In genomic region chr2:69452687-69453086, GRCh38 we compare ENCODE assay signal across 23 cellular contexts. TPM values are rescaled to one million over a fixed set of nuclear protein-coding genes. Genes with fewer than 3 reads are reported as not detected.
DNase-seq lines count a peak whose midpoint lies in the region; ATAC-seq, FAIRE-seq and TF ChIP-seq lines count a peak whose summit lies in the region.
"Had no signal": no experiment of that assay in that cellular context is flagged by ENCODE, and none has a peak within 500 bp of the region (broad histone marks: within the 10 kb centered on the region; RNA-seq: fewer than 3 reads in every experiment).

No MANE protein-coding gene starts in this region.

- 85% methylated on average over 3 of the region's 3 CpGs for WGBS in HepG2 (ENCODE audit: low lambda C conversion rate)
- 88% methylated on average over 1 of the region's 3 CpGs for WGBS in right lobe of liver (ENCODE audit: insufficient coverage, low coverage, low lambda C conversion rate, missing lambda C conversion rate)
- 94% methylated on average over 3 of the region's 3 CpGs; no CpG with 5 or more reads in 1 of the 2 experiments for WGBS in H1 (ENCODE audit: extremely low coverage in 1 of 2, insufficient coverage in 1 of 2, insufficient read length in 1 of 2, insufficient replicate concordance in 2 of 2, low coverage in 1 of 2, low lambda C conversion rate in 2 of 2, missing lambda C conversion rate in 1 of 2), 2 experiments
- WGBS in gastroesophageal sphincter (ENCODE audit: low coverage in 1 of 2), 2 donors, result 81 to 95% methylated on average over 3 of the region's 3 CpGs

- TF ChIP-seq POLR2A in HepG2 (IDR thresholded peaks at IDR 0.05; ENCODE audit: insufficient read depth in 1 of 2, low read depth in 2 of 2, low read length in 2 of 2) (no peak), right lobe of liver (IDR thresholded peaks at IDR 0.05) (no peak), H1 (IDR thresholded peaks at IDR 0.05; ENCODE audit: control extremely low read depth in 1 of 2, low read depth in 2 of 2, low read length in 2 of 2) (no peak), gastroesophageal sphincter (IDR thresholded peaks at IDR 0.05) (no peak)

- CTCF ChIA-PET in HepG2 (lab: Yijun Ruan, JAX; ENCODE audit: low intra/inter-chr PET ratio, low total read pairs) (no interaction called here), H1 (lab: Charles Lee; ENCODE audit: partially characterized antibody) (interaction anchor here (1.2 kb wide), 1 partner anchor 77 kb away, joined by 4 read pairs; no protein-coding TSS in a partner anchor)

- peak overlapping the region; percentile 98 for H2BK12ac ChIP-seq in H1 (ENCODE audit: low read depth, low read length)

- H3K27me3 ChIP-seq in HepG2 (ENCODE audit: control insufficient read depth in 1 of 2, insufficient read depth in 2 of 2, low read length in 2 of 2) (no peaks in the 10 kb centered on the region), right lobe of liver (no peaks in the 10 kb centered on the region), H1 (replicated peaks in 1 of 4; ENCODE audit: control insufficient read depth in 3 of 4, extremely low read depth in 1 of 4, insufficient read depth in 3 of 4, low read length in 3 of 4) (no peaks in the 10 kb centered on the region), gastroesophageal sphincter (no peaks in the 10 kb centered on the region)
- H3K27me3 ChIP-seq: BE2C, SJSA1 had no signal

- no peak overlapping the region for H3K9ac ChIP-seq in HepG2 (ENCODE audit: insufficient read depth, low read depth, low read length)
- H3K9ac ChIP-seq in H1 (replicated peaks in 1 of 4; ENCODE audit: extremely low read depth in 1 of 4, low read depth in 3 of 4, low read length in 3 of 4), result no peak overlapping the region

- FAIRE-seq in HepG2 (lab: Jason Lieb, UNC) (no peak), H1 (lab: Jason Lieb, UNC) (no peak)

- H3K9me3 ChIP-seq in HepG2 (ENCODE audit: low read length), result no peaks in the 10 kb centered on the region
- no peaks in the 10 kb centered on the region for H3K9me3 ChIP-seq in right lobe of liver
- no peaks in the 10 kb centered on the region for H3K9me3 ChIP-seq in H1 (ENCODE audit: insufficient read depth in 2 of 2, low read depth in 1 of 2, low read length in 1 of 2)
- H3K9me3 ChIP-seq in gastroesophageal sphincter, result no peaks in the 10 kb centered on the region
- H3K9me3 ChIP-seq: BE2C, SJSA1 had no signal

- H4K20me1 ChIP-seq in HepG2 (ENCODE audit: insufficient read depth, low read length) (no peaks in the 10 kb centered on the region), H1 (replicated peaks in 1 of 2; ENCODE audit: control insufficient read depth in 1 of 2, insufficient read depth in 2 of 2, low read length in 2 of 2) (no peaks in the 10 kb centered on the region)

- H4K91ac ChIP-seq in H1 (replicated peaks; ENCODE audit: insufficient read length, low read length), result no peak overlapping the region

- H2BK5ac ChIP-seq in H1 (ENCODE audit: low read depth, low read length), result 0 out of 2 replicates have a peak overlapping the region, but pooled peaks have one; percentile 31

- no peak overlapping the region for H2BK120ac ChIP-seq in H1 (replicated peaks; ENCODE audit: low read depth, low read length)

- BruUV-seq in HepG2 (replicated peaks; lab: Mats Ljungman, UMichigan), result no TSS peak

- 0 out of 2 replicates have a peak overlapping the region, but pooled peaks have one; percentile 15 for H2BK20ac ChIP-seq in H1 (ENCODE audit: low read length)

- peak overlapping the region; percentile 75; the same call in 1 of the 2 replicates for H2BK15ac ChIP-seq in H1 (ENCODE audit: low read length)

- H2AFZ ChIP-seq in HepG2 (ENCODE audit: low read length) (no peak overlapping the region), H1 (ENCODE audit: low read length) (no peak overlapping the region)

- no peak overlapping the region for H3K4ac ChIP-seq in H1 (replicated peaks; ENCODE audit: insufficient read length, low read depth, low read length)

- no peak overlapping the region for H3K14ac ChIP-seq in H1 (ENCODE audit: insufficient read length)

- H3K27ac ChIP-seq in HepG2 (ENCODE audit: extremely low read length, insufficient read depth, low read length) (no peak overlapping the region), right lobe of liver (no peak overlapping the region), H1 (ENCODE audit: low read depth, low read length) (no peak overlapping the region), gastroesophageal sphincter (no peak overlapping the region)
- H3K27ac ChIP-seq: SJSA1 had no signal

- TF ChIP-seq EP300 in HepG2 (IDR thresholded peaks at IDR 0.05; ENCODE audit: low read depth in 2 of 2, low read length in 2 of 2) (no peak), HepG2 (CRISPR knock-in tag; IDR thresholded peaks at IDR 0.05; ENCODE audit: borderline replicate concordance) (no peak), H1 (IDR thresholded peaks at IDR 0.05; ENCODE audit: borderline replicate concordance in 1 of 2, low read depth in 2 of 2, low read length in 2 of 2) (no peak), gastroesophageal sphincter (IDR thresholded peaks at IDR 0.05) (no peak)

- no peak overlapping the region for H3K23ac ChIP-seq in H1 (ENCODE audit: insufficient read length)

- H3K36me3 ChIP-seq in HepG2 (replicated peaks in 1 of 2; ENCODE audit: control insufficient read depth in 1 of 2, insufficient read depth in 2 of 2, low read length in 2 of 2) (no peaks in the 10 kb centered on the region), right lobe of liver (no peaks in the 10 kb centered on the region), H1 (ENCODE audit: control insufficient read depth in 2 of 4, insufficient read depth in 4 of 4, low read length in 3 of 4) (no peaks in the 10 kb centered on the region), gastroesophageal sphincter (no peaks in the 10 kb centered on the region)
- H3K36me3 ChIP-seq: BE2C, SJSA1 had no signal

- H3K23me2 ChIP-seq in H1 (ENCODE audit: low read depth, low read length), result no peaks in the 10 kb centered on the region

- in situ Hi-C loops in HepG2 (cut with HindIII; ENCODE audit: extremely low pct_ligation_motif_present, low pct_unique_long_range_greater_than_20kb), result no loop called here

- no peak overlapping the region for H4K5ac ChIP-seq in H1 (ENCODE audit: insufficient read length, low read depth, low read length)

- no peak overlapping the region for H3K56ac ChIP-seq in H1 (replicated peaks; ENCODE audit: insufficient read length, low read depth, low read length)

- H3K4me1 ChIP-seq in HepG2 (ENCODE audit: insufficient read depth, low read length) (0 out of 2 replicates have a peak, but pooled peaks cover 9% of the 10 kb centered on the region), right lobe of liver (no peaks in the 10 kb centered on the region), H1 (replicated peaks in 1 of 4; ENCODE audit: control insufficient read depth in 3 of 4, insufficient read depth in 4 of 4, low read length in 3 of 4) (peaks cover 3 to 13% (median 9%) of the 10 kb centered on the region in 4 experiments; a peak in 4 of 7 replicates), gastroesophageal sphincter (no peaks in the 10 kb centered on the region)
- H3K4me1 ChIP-seq: BE2C, SJSA1 had no signal

- no peak overlapping the region for H3K4me2 ChIP-seq in HepG2 (ENCODE audit: low read depth, low read length)
- H3K4me2 ChIP-seq in H1 (ENCODE audit: insufficient read depth in 1 of 2, low read depth in 2 of 2, low read length in 2 of 2), result no peak overlapping the region

- H3K4me3 ChIP-seq in HepG2 (replicated peaks in 1 of 3; ENCODE audit: insufficient read depth in 1 of 3, low read depth in 2 of 3, low read length in 3 of 3) (no peak overlapping the region), right lobe of liver (no peak overlapping the region), H1 (ENCODE audit: extremely low read depth in 1 of 4, insufficient read depth in 2 of 4, low read depth in 3 of 4, low read length in 4 of 4) (no peak overlapping the region), gastroesophageal sphincter (no peak overlapping the region)
- H3K4me3 ChIP-seq: SJSA1 had no signal

- peak overlapping the region; percentile 27; the same call in 1 of the 2 replicates for H3K18ac ChIP-seq in H1 (ENCODE audit: extremely low read depth, low read length)

- ATAC-seq in HepG2 (no peak), right lobe of liver (no peak), gastroesophageal sphincter (no peak)
- ATAC-seq: HCT116, PC-3 had no signal

- TF ChIP-seq RAD21 in HepG2 (CRISPR knock-in tag; IDR thresholded peaks at IDR 0.05), result no peak
- no peak for TF ChIP-seq RAD21 in H1 (IDR thresholded peaks at IDR 0.05 in 1 of 2, conservative IDR thresholded peaks at IDR 0.05 in 1 of 2; ENCODE audit: low read depth in 2 of 2, low read length in 2 of 2)

- H3K79me1 ChIP-seq in H1 (ENCODE audit: low read depth, low read length), result no peaks in the 10 kb centered on the region

- no peak overlapping the region for H4K8ac ChIP-seq in H1 (ENCODE audit: extremely low read depth, insufficient read depth, low read length)

- POLR2A ChIA-PET in HepG2 (lab: Yijun Ruan, JAX) (interaction anchor here (2.5 kb wide), 1 partner anchor 15 kb away, joined by 10 read pairs; the partner anchor contains the start of gene NFU1), H1 (lab: Charles Lee; ENCODE audit: partially characterized antibody) (interaction anchor here (1.7 kb wide), 1 partner anchor 15 kb away, joined by 8 read pairs; the partner anchor contains the start of gene NFU1)

- no peaks in the 10 kb centered on the region for H3K79me2 ChIP-seq in HepG2 (ENCODE audit: insufficient read depth, low read length)
- no peaks in the 10 kb centered on the region for H3K79me2 ChIP-seq in H1 (ENCODE audit: control insufficient read depth in 1 of 2, insufficient read depth in 2 of 2, low read length in 2 of 2)

- TF ChIP-seq CTCF in HepG2 (CRISPR knock-in tag; IDR thresholded peaks at IDR 0.05), result no peak
- no peak for TF ChIP-seq CTCF in right lobe of liver (IDR thresholded peaks at IDR 0.05)
- no peak for TF ChIP-seq CTCF in H1 (IDR thresholded peaks at IDR 0.05; ENCODE audit: control extremely low read depth in 1 of 3, insufficient read depth in 1 of 3, low read depth in 1 of 3, low read length in 3 of 3)
- no peak for TF ChIP-seq CTCF in gastroesophageal sphincter (IDR thresholded peaks at IDR 0.05)

- DNase-seq in NOMO-1 treated with DMSO at 0.1 percent for 48 hours (lab: John Stamatoyannopoulos, UW; ENCODE audit: unreplicated experiment), result peak; percentile 14
- no peak for DNase-seq in NOMO-1 treated with dmso at 0.1 percent for 144 hours (lab: John Stamatoyannopoulos, UW; ENCODE audit: unreplicated experiment)
- no peak for DNase-seq in HepG2 (ENCODE audit: low spot score)
- DNase-seq in right lobe of liver, result no peak
- DNase-seq in H1 (ENCODE audit: low read depth in 1 of 2, low spot score in 2 of 2), result no peak
- DNase-seq in ureter (ENCODE audit: low spot score), result no peak
- DNase-seq in NCI-H1694 (lab: John Stamatoyannopoulos, UW), result no peak
- DNase-seq: 8988T; BE2C; CD4-positive, alpha-beta T cell; DMS153; GDM1; KBM-7; NCI-H1417; NCI-H187 treated with DMSO at 0.1 percent for 48 hours; NCI-H2227 treated with DMSO at 0.1 percent for 48 hours; NCI-H510A treated with DMSO at 0.1 percent for 48 hours; NCI-H774; PC-3; RPMI8226 had no signal

- intact Hi-C loops in HepG2 (cut with micrococcal nuclease; ENCODE audit: unreplicated experiment), result no loop called here
- intact Hi-C loops in right lobe of liver (cut with DNase I), result no loop called here

- H2AK5ac ChIP-seq in H1 (ENCODE audit: low read depth, low read length), result no peak overlapping the region

RNA-seq across cellular contexts. Expression of gene NFU1, which starts 15.5 kb away (rescaled TPM):
- 84.0 and 99.6 TPM in 2 replicates for total RNA-seq in HepG2 (2016; rRNA removed; fragmentation: Illumina TruSeq; extraction: Trizol)
- total RNA-seq in HepG2 (2016; cell fraction: cytosol; rRNA removed; fragmentation: Illumina TruSeq; extraction: Trizol; ENCODE audit: low read depth), result 88.3 and 93.2 TPM in 2 replicates
- total RNA-seq in HepG2 (2016; cell fraction: insoluble cytoplasmic fraction; rRNA removed; fragmentation: Illumina TruSeq; extraction: Trizol), result 83.8 and 107 TPM in 2 replicates
- 83.6 and 88.7 TPM in 2 replicates for total RNA-seq in HepG2 (2016; cell fraction: membrane; rRNA removed; fragmentation: Illumina TruSeq; extraction: Trizol)
- total RNA-seq in HepG2 (2016; cell fraction: nucleus; rRNA removed; fragmentation: Illumina TruSeq; extraction: Trizol), result 35.6 and 35.8 TPM in 2 replicates
- 28.1 and 39.1 TPM in 2 replicates for polyA plus RNA-seq in HepG2 (2011; rRNA removed)
- polyA plus RNA-seq in HepG2 (2011; cell fraction: cytosol; rRNA removed), result 23.1 and 28.7 TPM in 2 replicates
- 6.6 and 7.8 TPM in 2 replicates for polyA plus RNA-seq in HepG2 (2011; cell fraction: nucleus; rRNA removed)
- 58.4 and 80.4 TPM in 2 replicates for polyA plus RNA-seq in HepG2 (2012)
- polyA plus RNA-seq in HepG2 (2016; cell fraction: cytosol; fragmentation: Illumina TruSeq; extraction: Trizol; ENCODE audit: low read depth), result 79.1 and 96.4 TPM in 2 replicates
- polyA plus RNA-seq in HepG2 (2016; cell fraction: insoluble cytoplasmic fraction; fragmentation: Illumina TruSeq; extraction: Trizol; ENCODE audit: low read depth), result 89.4 and 94.3 TPM in 2 replicates
- polyA plus RNA-seq in HepG2 (2016; cell fraction: membrane; fragmentation: Illumina TruSeq; extraction: Trizol; ENCODE audit: low read depth), result 57.3 and 66.6 TPM in 2 replicates
- polyA plus RNA-seq in HepG2 (2016; cell fraction: nucleus; fragmentation: Illumina TruSeq; extraction: Trizol; ENCODE audit: insufficient read depth, low read depth), result 42.0 and 48.4 TPM in 2 replicates
- polyA minus RNA-seq in HepG2 (2011; rRNA and poly(A)+ RNA removed; ENCODE audit: low replicate concordance), result 3.3 and 4.8 TPM in 2 replicates
- 12.6 and 17.8 TPM in 2 replicates for polyA minus RNA-seq in HepG2 (2011; cell fraction: cytosol; rRNA and poly(A)+ RNA removed)
- 11.5 and 12.2 TPM in 2 replicates for polyA minus RNA-seq in HepG2 (2011; cell fraction: nucleus; rRNA and poly(A)+ RNA removed)
- 10 to 100 TPM; 12.7 to 26.1 (median 23.5) TPM for total RNA-seq in right lobe of liver
- total RNA-seq in H1 (2021; fragmentation: NEBNext Ultra II Directional; extraction: Animal tissue kit (Norgen Biotek cat#: 25700)), result 43.4 and 45.5 TPM in 2 replicates
- polyA plus RNA-seq in H1 (2011; rRNA removed), result 12.9 and 18.4 TPM in 2 replicates
- polyA plus RNA-seq in H1 (2011; cell fraction: cytosol; rRNA removed), result 24.4 TPM
- 9.3 TPM for polyA plus RNA-seq in H1 (2011; cell fraction: nucleus; rRNA removed)
- 30.9 to 54.6 TPM (median 32.1 TPM) in 4 replicates for polyA plus RNA-seq in H1 (2012, experiment 1 of 2)
- 7.5 TPM for polyA plus RNA-seq in H1 (2012, experiment 2 of 2)
- 70.7 TPM for polyA plus RNA-seq in H1 (2013, experiment 1 of 2)
- 78.3 TPM for polyA plus RNA-seq in H1 (2013, experiment 2 of 2)
- polyA minus RNA-seq in H1 (2011; rRNA and poly(A)+ RNA removed), result 5.8 and 7.3 TPM in 2 replicates
- 7.6 TPM for polyA minus RNA-seq in H1 (2011; cell fraction: cytosol; rRNA and poly(A)+ RNA removed)
- polyA minus RNA-seq in H1 (2011; cell fraction: nucleus; rRNA and poly(A)+ RNA removed), result 6.8 TPM
- 39.4 TPM for total RNA-seq in ureter
- 10 to 100 TPM; 58.9 to 77.2 (median 62.2) TPM for total RNA-seq in gastroesophageal sphincter
